2 cellular contexts compared by ENCODE assay signal in genomic region chr5:181127907-181128626, GRCh38.
TF ChIP-seq lines count a peak whose summit lies in the region.

No MANE protein-coding gene starts in this region.

TF ChIP-seq in IMR-90, 13 proteins besides CTCF, POLR2A, EP300 and RAD21:
- TF ChIP-seq CHD1 (IDR thresholded peaks at IDR 0.05; ENCODE audit: low read depth, low read length) (no peak), RFX5 (IDR thresholded peaks at IDR 0.05; ENCODE audit: low read depth, low read length) (no peak), RCOR1 (IDR thresholded peaks at IDR 0.05; ENCODE audit: insufficient replicate concordance, low read length) (no peak), BHLHE40 (IDR thresholded peaks at IDR 0.05; ENCODE audit: low read depth, low read length) (no peak), USF2 (IDR thresholded peaks at IDR 0.05; ENCODE audit: low read depth, low read length) (no peak), MAZ (IDR thresholded peaks at IDR 0.05; ENCODE audit: borderline replicate concordance, low read depth, low read length) (no peak), MXI1 (IDR thresholded peaks at IDR 0.05; ENCODE audit: borderline replicate concordance, low read depth, low read length) (no peak), FOS (IDR thresholded peaks at IDR 0.05; ENCODE audit: low read depth, low read length) (no peak), CEBPB (IDR thresholded peaks at IDR 0.05; ENCODE audit: low read depth, low read length) (no peak), NFE2L2 (IDR thresholded peaks at IDR 0.05; ENCODE audit: low read depth, low read length) (no peak), ELK1 (IDR thresholded peaks at IDR 0.05; ENCODE audit: borderline replicate concordance, low read depth, low read length) (no peak), SMC3 (IDR thresholded peaks at IDR 0.05; ENCODE audit: low read depth, low read length) (no peak), MAFK (IDR thresholded peaks at IDR 0.05; ENCODE audit: low read depth, low read length) (no peak)

TF ChIP-seq in K562, 482 proteins besides CTCF, POLR2A, EP300 and RAD21:
- TF ChIP-seq, protein P1, sequence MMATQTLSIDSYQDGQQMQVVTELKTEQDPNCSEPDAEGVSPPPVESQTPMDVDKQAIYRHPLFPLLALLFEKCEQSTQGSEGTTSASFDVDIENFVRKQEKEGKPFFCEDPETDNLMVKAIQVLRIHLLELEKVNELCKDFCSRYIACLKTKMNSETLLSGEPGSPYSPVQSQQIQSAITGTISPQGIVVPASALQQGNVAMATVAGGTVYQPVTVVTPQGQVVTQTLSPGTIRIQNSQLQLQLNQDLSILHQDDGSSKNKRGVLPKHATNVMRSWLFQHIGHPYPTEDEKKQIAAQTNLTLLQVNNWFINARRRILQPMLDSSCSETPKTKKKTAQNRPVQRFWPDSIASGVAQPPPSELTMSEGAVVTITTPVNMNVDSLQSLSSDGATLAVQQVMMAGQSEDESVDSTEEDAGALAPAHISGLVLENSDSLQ (IDR thresholded peaks at IDR 0.05): peak; percentile 54; the same call in 1 of the 2 replicates
- TF ChIP-seq, protein P2, sequence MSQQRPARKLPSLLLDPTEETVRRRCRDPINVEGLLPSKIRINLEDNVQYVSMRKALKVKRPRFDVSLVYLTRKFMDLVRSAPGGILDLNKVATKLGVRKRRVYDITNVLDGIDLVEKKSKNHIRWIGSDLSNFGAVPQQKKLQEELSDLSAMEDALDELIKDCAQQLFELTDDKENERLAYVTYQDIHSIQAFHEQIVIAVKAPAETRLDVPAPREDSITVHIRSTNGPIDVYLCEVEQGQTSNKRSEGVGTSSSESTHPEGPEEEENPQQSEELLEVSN (IDR thresholded peaks at IDR 0.05; ENCODE audit: borderline replicate concordance in 1 of 2, extremely low read depth in 1 of 2, insufficient read depth in 1 of 2, insufficient read length in 1 of 2, low read depth in 1 of 2, low read length in 1 of 2, poor library complexity in 1 of 2, severe bottlenecking in 1 of 2): peak in 1 of 2 experiments; percentile 8
- TF ChIP-seq NFE2L1 (tag; IDR thresholded peaks at IDR 0.05; ENCODE audit: borderline replicate concordance, low read depth): no peak
TF ChIP-seq in K562: peak in this region for 2.
